ENCODE assay signal across 36 cellular contexts in the genomic region with DNA sequence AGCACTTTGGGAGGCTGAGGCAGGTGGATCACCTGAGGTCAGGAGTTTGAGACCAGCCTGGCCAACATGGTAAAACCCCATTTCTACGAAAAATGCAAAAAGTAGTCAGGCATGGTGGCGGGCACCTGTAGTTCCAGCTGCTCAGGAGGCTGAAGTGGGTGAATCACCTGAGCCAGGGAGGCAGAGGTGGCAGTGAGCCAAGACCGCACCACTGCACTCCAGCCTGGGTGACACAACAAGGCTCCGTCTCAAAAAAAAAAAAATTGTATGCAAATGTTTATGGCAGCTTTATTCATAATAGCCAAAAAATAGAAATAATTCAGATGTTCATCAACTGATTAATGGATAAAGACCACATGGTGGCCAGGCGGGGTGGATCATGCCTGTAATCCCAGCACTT.
"Had no signal": no experiment of that assay in that cellular context is flagged by ENCODE, and none has a peak within 500 bp of the region (broad histone marks: within the 10 kb centered on the region; RNA-seq: fewer than 3 reads in every experiment).

No MANE protein-coding gene starts in this region.

- H3K9me3 ChIP-seq: MG63 had no signal

- DNase-seq: activated B cell treated with CpG ODN at 0.5 μM for 24 hours; activated CD4-positive, alpha-beta memory T cell treated with anti-CD3 and anti-CD28 coated beads for 36 hours; activated CD4-positive, alpha-beta T cell treated with anti-CD3 and anti-CD28 coated beads for 4 hours; activated CD4-positive, alpha-beta T cell treated with anti-CD3 and anti-CD28 coated beads, Interleukin-2, amount 50 U/mL, for 1 hour; activated CD4-positive, CD25-positive, alpha-beta regulatory T cell treated with anti-CD3 and anti-CD28 coated beads, Interleukin-2, amount 50 U/mL, for 72 hours; activated CD8-positive, alpha-beta memory T cell treated with anti-CD3 and anti-CD28 coated beads, Interleukin-2, amount 50 U/mL, for 4 hours; activated gamma-delta T cell treated with Interleukin-2 at 50 U/mL for 16 hours; activated naive CD4-positive, alpha-beta T cell treated with anti-CD3 and anti-CD28 coated beads for 36 hours; activated naive CD8-positive, alpha-beta T cell treated with anti-CD3 and anti-CD28 coated beads, Interleukin-2, amount 50 U/mL, for 24 hours; activated T-cell treated with anti-CD3 and anti-CD28 coated beads for 4 hours; activated T-cell treated with anti-CD3 and anti-CD28 coated beads, Interleukin-2, amount 50 U/mL, for 4 hours; anterior cingulate cortex; caudate nucleus; cerebellar nuclear complex; Kasumi-1; MG63; NCI-H1048; NCI-H1105 treated with DMSO at 0.1 percent for 48 hours; NCI-H1436; NCI-H1694; NCI-H1930; NCI-H2107; NCI-H226; NCI-H446 treated with DMSO at 0.1 percent for 48 hours; NCI-H524; NCI-H69; NCI-H82; Right ventricle myocardium superior; RPMI8226; SW 1271; T-helper 1 cell; T-helper 2 cell; T-helper 9 cell had no signal

- ATAC-seq: activated naive CD8-positive, alpha-beta T cell treated with anti-CD3 and anti-CD28 coated beads, Interleukin-2, amount 50 U/mL, for 24 hours; activated T-cell treated with anti-CD3 and anti-CD28 coated beads, Interleukin-2, amount 50 U/mL, for 4 hours had no signal

- FAIRE-seq: bronchial epithelial cell had no signal

- H3K27ac ChIP-seq: VCaP had no signal

- H3K4me1 ChIP-seq: Peyer's patch had no signal

- H3K36me3 ChIP-seq: MG63, Peyer's patch had no signal

- H3K4me3 ChIP-seq: MG63, Peyer's patch had no signal

- H3K27me3 ChIP-seq: MG63, Peyer's patch had no signal
